In the genomic region with DNA sequence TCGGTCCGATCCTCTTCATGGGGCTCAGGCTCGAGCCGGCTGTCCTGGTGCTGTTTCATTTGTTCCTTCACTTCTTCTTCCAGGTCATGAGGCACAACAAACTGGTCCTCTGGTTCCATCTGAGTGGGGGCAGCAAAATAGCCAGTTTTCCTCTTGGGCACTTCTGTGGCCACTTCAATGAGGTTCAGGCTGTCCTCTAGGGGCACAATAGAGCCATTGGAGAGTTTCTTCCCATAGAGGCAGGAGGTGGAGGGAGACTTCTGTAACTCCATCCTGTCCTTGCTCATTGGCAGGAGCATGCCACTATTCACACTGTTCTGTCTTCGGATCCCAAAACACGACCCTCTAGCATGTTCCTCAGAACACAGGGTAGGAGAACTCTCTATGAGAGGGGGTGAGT, we compare ENCODE assay signal across 11 cellular contexts. TPM values are rescaled to one million over a fixed set of nuclear protein-coding genes. Genes with fewer than 3 reads are reported as not detected.
DNase-seq lines count a peak whose midpoint lies in the region; ATAC-seq and TF ChIP-seq lines count a peak whose summit lies in the region.
"Had no signal": no experiment of that assay in that cellular context is flagged by ENCODE, and none has a peak within 500 bp of the region (broad histone marks: within the 10 kb centered on the region; RNA-seq: fewer than 3 reads in every experiment).

No MANE protein-coding gene starts in this region.

- no peak overlapping the region for H3K27ac Mint-ChIP-seq in nephron progenitor cell
- H3K27ac Mint-ChIP-seq in activated CD8-positive, alpha-beta memory T cell treated with anti-CD3 and anti-CD28 coated beads, Interleukin-2, amount 10 ng/mL, durations not matched to agents 7 days and 5 days = no peak overlapping the region
- H3K27ac Mint-ChIP-seq: activated B cell treated with CpG ODN at 0.5 μM for 24 hours had no signal

- H3K36me3 Mint-ChIP-seq in nephron progenitor cell (ENCODE audit: low read depth) = peaks cover 32% of the 10 kb centered on the region
- H3K36me3 Mint-ChIP-seq in activated CD8-positive, alpha-beta memory T cell treated with anti-CD3 and anti-CD28 coated beads, Interleukin-2, amount 10 ng/mL, durations not matched to agents 7 days and 5 days = no peaks in the 10 kb centered on the region

- no peak for ATAC-seq in GM19351 (IDR thresholded peaks at IDR 0.05; ENCODE audit: unreplicated experiment)
- no peak for ATAC-seq in activated CD8-positive, alpha-beta memory T cell treated with anti-CD3 and anti-CD28 coated beads, Interleukin-2, amount 10 ng/mL, durations not matched to agents 7 days and 5 days

- H3K9me3 Mint-ChIP-seq in nephron progenitor cell = no peaks in the 10 kb centered on the region
- H3K9me3 Mint-ChIP-seq in activated CD8-positive, alpha-beta memory T cell treated with anti-CD3 and anti-CD28 coated beads, Interleukin-2, amount 10 ng/mL, durations not matched to agents 7 days and 5 days (ENCODE audit: low read depth) = no peaks in the 10 kb centered on the region
- H3K9me3 Mint-ChIP-seq: activated B cell treated with CpG ODN at 0.5 μM for 24 hours; activated naive CD4-positive, alpha-beta T cell treated with anti-CD3 and anti-CD28 coated beads, Interleukin-2, amount 50 U/mL, for 72 hours had no signal

- peaks cover 5% of the 10 kb centered on the region for H3K4me1 Mint-ChIP-seq in nephron progenitor cell
- no peaks in the 10 kb centered on the region for H3K4me1 Mint-ChIP-seq in activated CD8-positive, alpha-beta memory T cell treated with anti-CD3 and anti-CD28 coated beads, Interleukin-2, amount 10 ng/mL, durations not matched to agents 7 days and 5 days
- H3K4me1 Mint-ChIP-seq: activated B cell treated with CpG ODN at 0.5 μM for 24 hours had no signal

- CTCF ChIA-PET in activated CD8-positive, alpha-beta memory T cell treated with anti-CD3 and anti-CD28 coated beads, Interleukin-2, amount 10 ng/mL, durations not matched to agents 7 days and 5 days (lab: Charles Lee) = no interaction called here

- no peak overlapping the region for H3K4me3 Mint-ChIP-seq in nephron progenitor cell
- no peak overlapping the region for H3K4me3 Mint-ChIP-seq in activated CD8-positive, alpha-beta memory T cell treated with anti-CD3 and anti-CD28 coated beads, Interleukin-2, amount 10 ng/mL, durations not matched to agents 7 days and 5 days
- H3K4me3 Mint-ChIP-seq: activated B cell treated with CpG ODN at 0.5 μM for 24 hours had no signal

- no peaks in the 10 kb centered on the region for H3K27me3 Mint-ChIP-seq in nephron progenitor cell (ENCODE audit: low read depth, poor library complexity)
- H3K27me3 Mint-ChIP-seq in activated CD8-positive, alpha-beta memory T cell treated with anti-CD3 and anti-CD28 coated beads, Interleukin-2, amount 10 ng/mL, durations not matched to agents 7 days and 5 days = no peaks in the 10 kb centered on the region
- H3K27me3 Mint-ChIP-seq: activated B cell treated with CpG ODN at 0.5 μM for 24 hours had no signal

- H3K4me3 ChIP-seq in GM06990 (replicated peaks; ENCODE audit: low read depth, low read length) (no peak overlapping the region), choroid plexus epithelial cell (ENCODE audit: low read depth, low read length) (no peak overlapping the region)

- peak; percentile 42 for TF ChIP-seq CTCF in GM06990 (IDR thresholded peaks at IDR 0.05; ENCODE audit: insufficient read depth, low read length, poor library complexity, severe bottlenecking)
- TF ChIP-seq CTCF in choroid plexus epithelial cell (conservative IDR thresholded peaks at IDR 0.05; ENCODE audit: low read depth, low read length) = peak; percentile 67
- TF ChIP-seq CTCF in nephron progenitor cell (IDR thresholded peaks at IDR 0.05) = peak; percentile 13

- H3K36me3 ChIP-seq in GM06990 (ENCODE audit: control insufficient read depth, insufficient read depth, low read length) = peaks cover 7% of the 10 kb centered on the region

- DNase-seq in GM06990 (ENCODE audit: extremely low read depth, insufficient read length) = no peak
- DNase-seq in M059J (ENCODE audit: low read depth) = peak; percentile 20
- peak; percentile 37 for DNase-seq in choroid plexus epithelial cell (ENCODE audit: low read depth)
- no peak for DNase-seq in nephron progenitor cell
- no peak for DNase-seq in putamen (ENCODE audit: low spot score)
- DNase-seq in NCI-H1694 treated with DMSO at 0.1 percent for 48 hours (lab: John Stamatoyannopoulos, UW) = no peak
- no peak for DNase-seq in activated CD8-positive, alpha-beta memory T cell treated with anti-CD3 and anti-CD28 coated beads, Interleukin-2, amount 10 ng/mL, durations not matched to agents 7 days and 5 days
- DNase-seq: activated B cell treated with CpG ODN at 0.5 μM for 24 hours, NCI-H510A had no signal

- no peaks in the 10 kb centered on the region for H3K27me3 ChIP-seq in GM06990 (replicated peaks; ENCODE audit: control insufficient read depth, insufficient read depth, low read length)

RNA-seq across cellular contexts. Expression of a gene that starts 22.9 kb away (rescaled TPM):
- not detected in 2 replicates for total RNA-seq in M059J (2014; rRNA removed; shearing (Covaris generic))
- total RNA-seq in activated CD8-positive, alpha-beta memory T cell treated with anti-CD3 and anti-CD28 coated beads, Interleukin-2, amount 10 ng/mL, durations not matched to agents 7 days and 5 days = not detected
- total RNA-seq: activated B cell treated with CpG ODN at 0.5 μM for 24 hours; activated naive CD4-positive, alpha-beta T cell treated with anti-CD3 and anti-CD28 coated beads, Interleukin-2, amount 50 U/mL, for 72 hours had no signal

Comparison
In these comparisons a context has a peak if more than half of its experiments do, and no peak if none do; other contexts are left out.
1. DNase-seq: peak in M059J (single experiment) and choroid plexus epithelial cell (single experiment); none in GM06990 (single experiment), nephron progenitor cell (single experiment), putamen (single experiment), NCI-H1694 treated with DMSO at 0.1 percent for 48 hours (single experiment) and activated CD8-positive, alpha-beta memory T cell treated with anti-CD3 and anti-CD28 coated beads, Interleukin-2, amount 10 ng/mL, durations not matched to agents 7 days and 5 days (single experiment).
2. CTCF ChIP-seq: peak in every context shown above with its lines; median percentile 67 in choroid plexus epithelial cell; 42 in GM06990; 13 in nephron progenitor cell.